Comparison of ENCODE assay signal across 1 cellular context in the genomic region with DNA sequence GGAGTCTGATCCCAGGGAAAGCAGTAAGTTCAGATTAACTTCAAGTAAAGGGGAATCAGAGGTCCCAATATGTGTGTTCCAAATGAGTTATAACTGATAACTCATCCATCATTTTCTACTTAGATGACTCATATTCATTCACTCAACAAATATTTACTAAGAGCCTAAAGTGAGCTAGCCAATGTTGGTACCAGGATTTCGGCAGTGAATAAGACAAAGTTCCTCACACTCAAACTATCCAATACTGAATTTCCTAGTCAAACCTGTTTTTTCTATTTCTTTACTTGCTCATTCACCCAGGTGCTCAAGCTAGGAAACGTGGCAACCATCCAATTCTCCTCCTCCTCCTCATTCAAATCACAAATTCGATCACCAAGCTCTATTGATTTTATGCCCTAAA.
TF ChIP-seq lines count a peak whose summit lies in the region.

No MANE protein-coding gene starts in this region.

TF ChIP-seq in HepG2, 621 proteins besides CTCF, POLR2A, EP300 and RAD21:
- TF ChIP-seq GATAD2A (CRISPR knock-in tag; IDR thresholded peaks at IDR 0.05) (peak; percentile 23; the same call in 1 of the 2 replicates), REXO4 (CRISPR knock-in tag; IDR thresholded peaks at IDR 0.05; ENCODE audit: borderline replicate concordance) (no peak)
- TF ChIP-seq, protein P1, sequence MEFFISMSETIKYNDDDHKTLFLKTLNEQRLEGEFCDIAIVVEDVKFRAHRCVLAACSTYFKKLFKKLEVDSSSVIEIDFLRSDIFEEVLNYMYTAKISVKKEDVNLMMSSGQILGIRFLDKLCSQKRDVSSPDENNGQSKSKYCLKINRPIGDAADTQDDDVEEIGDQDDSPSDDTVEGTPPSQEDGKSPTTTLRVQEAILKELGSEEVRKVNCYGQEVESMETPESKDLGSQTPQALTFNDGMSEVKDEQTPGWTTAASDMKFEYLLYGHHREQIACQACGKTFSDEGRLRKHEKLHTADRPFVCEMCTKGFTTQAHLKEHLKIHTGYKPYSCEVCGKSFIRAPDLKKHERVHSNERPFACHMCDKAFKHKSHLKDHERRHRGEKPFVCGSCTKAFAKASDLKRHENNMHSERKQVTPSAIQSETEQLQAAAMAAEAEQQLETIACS (CRISPR knock-in tag; IDR thresholded peaks at IDR 0.05), result no peak
TF ChIP-seq in HepG2: peak in this region for 1.
